20 cellular contexts compared by ENCODE assay signal in genomic region chr4:53059253-53059652, GRCh38.
"Had no signal": no experiment of that assay in that cellular context is flagged by ENCODE, and none has a peak within 500 bp of the region (broad histone marks: within the 10 kb centered on the region; RNA-seq: fewer than 3 reads in every experiment).

No MANE protein-coding gene starts in this region.

- H3K4me2 ChIP-seq: KMS-11 had no signal

- H3K27ac ChIP-seq: HL-60, KMS-11, RWPE1, SJCRH30 had no signal

- H3K4me3 ChIP-seq: K562, SJCRH30 had no signal

- DNase-seq: Kasumi-1, MM.1S, NCI-H1105, NCI-H1417, NCI-H146, NCI-H1694 treated with DMSO at 0.1 percent for 48 hours, NCI-H1930, NCI-H2081, NCI-H2107, NCI-H2227 treated with DMSO at 0.1 percent for 48 hours, NCI-H524, NCI-H69, NCI-H774, SHP77 treated with DMSO at 0.1 percent for 48 hours, SJCRH30 had no signal

- H3K27me3 ChIP-seq: SJCRH30 had no signal

- H3K9me3 ChIP-seq: SJCRH30 had no signal

- ATAC-seq: K562, SK-N-SH treated with all-trans-retinoic acid at 6 μM for 48 hours had no signal

- H3K36me3 ChIP-seq: SJCRH30 had no signal
